ENCODE assay signal across 17 cellular contexts in the genomic region with DNA sequence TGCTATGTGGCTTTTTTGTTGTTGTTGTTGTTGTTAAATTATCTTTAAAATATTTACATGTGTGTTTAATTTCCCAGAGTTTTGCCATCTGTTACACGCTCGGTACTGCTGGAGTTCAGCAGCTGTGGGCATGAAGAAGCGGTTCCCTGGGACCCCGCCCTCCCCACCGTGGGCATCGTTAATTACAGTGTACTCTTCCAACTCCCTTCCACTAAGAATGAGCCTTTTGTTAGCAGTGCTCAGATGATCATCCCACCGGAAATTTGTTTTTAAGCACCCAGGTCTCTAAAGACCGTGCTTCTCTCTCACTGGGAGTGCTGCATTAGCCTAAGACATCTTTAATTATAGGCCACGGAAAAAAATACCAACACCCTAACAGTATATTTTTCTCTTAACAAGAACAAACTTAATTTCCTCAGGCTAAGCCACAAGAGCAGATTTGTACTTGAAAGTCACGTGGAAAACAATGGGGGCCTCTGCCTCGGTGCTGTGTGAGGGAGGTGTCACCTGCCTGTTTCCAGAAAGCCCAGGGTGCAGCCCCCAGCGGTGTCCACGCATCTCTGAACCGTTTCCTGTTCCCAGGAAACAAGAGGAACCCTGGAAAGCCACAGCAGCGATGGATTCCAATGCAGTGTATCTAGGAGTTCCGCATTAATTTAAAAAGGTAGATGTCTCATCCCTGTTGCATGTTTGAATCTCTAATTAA.
DNase-seq lines count a peak whose midpoint lies in the region; ATAC-seq and TF ChIP-seq lines count a peak whose summit lies in the region.
"Had no signal": no experiment of that assay in that cellular context is flagged by ENCODE, and none has a peak within 500 bp of the region (broad histone marks: within the 10 kb centered on the region; RNA-seq: fewer than 3 reads in every experiment).

No MANE protein-coding gene starts in this region.

- H2BK12ac ChIP-seq in H9 (ENCODE audit: insufficient read length, low read depth, low read length): no peak overlapping the region

- no peak overlapping the region for H2BK5ac ChIP-seq in H9 (ENCODE audit: insufficient read length, low read length)

- H3K4ac ChIP-seq in H9 (ENCODE audit: low read depth, low read length): no peak overlapping the region

- no peak overlapping the region for H2BK20ac ChIP-seq in H9 (ENCODE audit: low read depth, low read length, poor library complexity, severe bottlenecking)

- H3K27ac Mint-ChIP-seq in H9: peak overlapping the region in 1 of 3 experiments; percentile 36; a peak in 2 of 7 replicates
- no peak overlapping the region for H3K27ac Mint-ChIP-seq in osteocyte (ENCODE audit: unreplicated experiment)
- no peak overlapping the region for H3K27ac Mint-ChIP-seq in activated CD8-positive, alpha-beta T cell treated with anti-CD3 and anti-CD28 coated beads, Interleukin-2, amount 10 ng/mL, durations not matched to agents 7 days and 5 days
- H3K27ac Mint-ChIP-seq: activated naive CD8-positive, alpha-beta T cell; activated T-cell treated with anti-CD3 and anti-CD28 coated beads, Interleukin-2, amount 50 U/mL, for 72 hours had no signal

- no peak overlapping the region for H4K5ac ChIP-seq in H9 (ENCODE audit: insufficient read length, low read depth, low read length)

- no peak overlapping the region for H4K8ac ChIP-seq in H9 (replicated peaks; ENCODE audit: insufficient read length, low read depth, low read length)

- ATAC-seq in activated CD8-positive, alpha-beta T cell treated with anti-CD3 and anti-CD28 coated beads, Interleukin-2, amount 10 ng/mL, durations not matched to agents 7 days and 5 days: no peak
- ATAC-seq: activated T-cell treated with anti-CD3 and anti-CD28 coated beads, Interleukin-2, amount 50 U/mL, for 72 hours; body of pancreas; pancreas had no signal

- H3K9ac ChIP-seq in H9 (ENCODE audit: extremely low read depth, insufficient read length, low read length): no peak overlapping the region

- H2AK5ac ChIP-seq in H9 (ENCODE audit: insufficient read length, low read length): no peak overlapping the region

- H3K27me3 ChIP-seq in H9 (ENCODE audit: insufficient read depth, low read length) (no peaks in the 10 kb centered on the region), SJCRH30 (peaks cover 8% of the 10 kb centered on the region; the same call in 1 of the 2 replicates)
- H3K27me3 ChIP-seq: pancreas had no signal

- peaks cover 2% of the 10 kb centered on the region for H3K23me2 ChIP-seq in H9 (ENCODE audit: insufficient read length, low read depth, low read length, poor library complexity, severe bottlenecking)

- H3K4me2 ChIP-seq in H9 (ENCODE audit: insufficient read depth, insufficient read length, low read length): no peak overlapping the region

- H4K20me1 ChIP-seq in H9 (ENCODE audit: control insufficient read depth, insufficient read depth, insufficient read length): no peaks in the 10 kb centered on the region

- H3K4me1 ChIP-seq in H9 (ENCODE audit: insufficient read depth, low read length) (no peaks in the 10 kb centered on the region), SJCRH30 (peaks cover 3% of the 10 kb centered on the region; the same call in 1 of the 2 replicates)

- no peak overlapping the region for H3T11ph ChIP-seq in H9 (ENCODE audit: low read length)

- no peak overlapping the region for H2BK120ac ChIP-seq in H9 (ENCODE audit: low read depth, low read length, poor library complexity, severe bottlenecking)

- H3K27me3 Mint-ChIP-seq in H9 (ENCODE audit: low read depth) (peaks cover 13% of the 10 kb centered on the region), osteocyte (ENCODE audit: unreplicated experiment) (peaks cover 23% of the 10 kb centered on the region)
- H3K27me3 Mint-ChIP-seq in activated CD8-positive, alpha-beta T cell treated with anti-CD3 and anti-CD28 coated beads, Interleukin-2, amount 10 ng/mL, durations not matched to agents 7 days and 5 days (ENCODE audit: low read depth): no peaks in the 10 kb centered on the region
- H3K27me3 Mint-ChIP-seq: activated naive CD8-positive, alpha-beta T cell had no signal

- H3K4me1 Mint-ChIP-seq in H9: peaks cover 10 to 15% of the 10 kb centered on the region in 2 experiments
- peaks cover 2% of the 10 kb centered on the region for H3K4me1 Mint-ChIP-seq in osteocyte (ENCODE audit: unreplicated experiment)
- H3K4me1 Mint-ChIP-seq in activated CD8-positive, alpha-beta T cell treated with anti-CD3 and anti-CD28 coated beads, Interleukin-2, amount 10 ng/mL, durations not matched to agents 7 days and 5 days (ENCODE audit: low read depth): no peaks in the 10 kb centered on the region

- no peaks in the 10 kb centered on the region for H3K79me2 ChIP-seq in H9 (ENCODE audit: insufficient read depth, low read length)

- CTCF ChIA-PET in activated CD8-positive, alpha-beta T cell treated with anti-CD3 and anti-CD28 coated beads, Interleukin-2, amount 10 ng/mL, durations not matched to agents 7 days and 5 days (lab: Charles Lee): no interaction called here

- no peak overlapping the region for H2BK15ac ChIP-seq in H9 (ENCODE audit: low read depth, low read length)

- H3K27ac ChIP-seq in H9 (ENCODE audit: insufficient read length, low read depth, low read length) (no peak overlapping the region), SJCRH30 (no peak overlapping the region)
- H3K27ac ChIP-seq: body of pancreas, dorsolateral prefrontal cortex, pancreas, skin epidermis had no signal

- H3K14ac ChIP-seq in H9 (ENCODE audit: insufficient read depth, low read length): no peak overlapping the region

- H3K79me1 ChIP-seq in H9 (ENCODE audit: insufficient read depth, low read depth, low read length, poor library complexity, severe bottlenecking): no peaks in the 10 kb centered on the region

- peaks cover 0 to 4% of the 10 kb centered on the region in 2 experiments; a peak in 3 of 5 replicates for H3K9me3 Mint-ChIP-seq in H9
- H3K9me3 Mint-ChIP-seq in osteocyte (ENCODE audit: unreplicated experiment): no peaks in the 10 kb centered on the region
- no peaks in the 10 kb centered on the region for H3K9me3 Mint-ChIP-seq in activated CD8-positive, alpha-beta T cell treated with anti-CD3 and anti-CD28 coated beads, Interleukin-2, amount 10 ng/mL, durations not matched to agents 7 days and 5 days (ENCODE audit: insufficient read depth)
- H3K9me3 Mint-ChIP-seq: activated T-cell treated with anti-CD3 and anti-CD28 coated beads, Interleukin-2, amount 50 U/mL, for 72 hours had no signal

- POLR2A ChIA-PET in activated CD8-positive, alpha-beta T cell treated with anti-CD3 and anti-CD28 coated beads, Interleukin-2, amount 10 ng/mL, durations not matched to agents 7 days and 5 days (lab: Charles Lee): no interaction called here

- DNase-seq in H9 (peak; percentile 12), NCI-H1436 treated with DMSO at 0.1 percent for 48 hours (lab: John Stamatoyannopoulos, UW) (peak; percentile 55), SJCRH30 (peak; percentile 22 to 68), osteocyte (ENCODE audit: extremely low spot score, unreplicated experiment) (peak; percentile 49), germinal center (ENCODE audit: low spot score) (no peak), NCI-H446 (lab: John Stamatoyannopoulos, UW) (no peak)
- no peak for DNase-seq in activated CD8-positive, alpha-beta T cell treated with anti-CD3 and anti-CD28 coated beads, Interleukin-2, amount 10 ng/mL, durations not matched to agents 7 days and 5 days
- DNase-seq: activated CD4-positive, alpha-beta T cell treated with anti-CD3 and anti-CD28 coated beads, Interleukin-2, amount 50 U/mL, for 48 hours; activated T-cell treated with anti-CD3 and anti-CD28 coated beads, Interleukin-2, amount 50 U/mL, for 72 hours; body of pancreas; DMS79 treated with DMSO at 0.1 percent for 48 hours; MM.1S; pancreas; stimulated activated CD4-positive, alpha-beta T cell treated with anti-CD3 and anti-CD28 coated beads, Interleukin-4, amount 100 ng/mL, for 4 hours had no signal

- no peak overlapping the region for H3K23ac ChIP-seq in H9 (ENCODE audit: insufficient read length, low read depth, low read length)

- no peak overlapping the region for H4K91ac ChIP-seq in H9 (ENCODE audit: insufficient read length, low read depth, low read length)

- no peaks in the 10 kb centered on the region for H3K36me3 ChIP-seq in SJCRH30
- H3K36me3 ChIP-seq: pancreas had no signal

- H3K4me3 Mint-ChIP-seq in H9 (no peak overlapping the region), osteocyte (ENCODE audit: unreplicated experiment) (no peak overlapping the region)
- no peak overlapping the region for H3K4me3 Mint-ChIP-seq in activated CD8-positive, alpha-beta T cell treated with anti-CD3 and anti-CD28 coated beads, Interleukin-2, amount 10 ng/mL, durations not matched to agents 7 days and 5 days
- H3K4me3 Mint-ChIP-seq: activated naive CD8-positive, alpha-beta T cell; activated T-cell treated with anti-CD3 and anti-CD28 coated beads, Interleukin-2, amount 50 U/mL, for 72 hours had no signal

- H3K9me3 ChIP-seq in H9 (ENCODE audit: control insufficient read depth, low read depth, low read length) (no peaks in the 10 kb centered on the region), SJCRH30 (replicated peaks) (no peaks in the 10 kb centered on the region)
- H3K9me3 ChIP-seq: body of pancreas, pancreas had no signal

- H3K18ac ChIP-seq in H9 (ENCODE audit: insufficient read length, low read depth, low read length): no peak overlapping the region

- TF ChIP-seq CTCF in H9 (conservative IDR thresholded peaks at IDR 0.05) (no peak), osteocyte (IDR thresholded peaks at IDR 0.05) (no peak)

- no peak overlapping the region for H3K4me3 ChIP-seq in SJCRH30
- H3K4me3 ChIP-seq: body of pancreas, dorsolateral prefrontal cortex, pancreas, skin epidermis had no signal

- WGBS in H9 (ENCODE audit: extremely low coverage, insufficient read length, low lambda C conversion rate): no CpG with 5 or more reads among the region's 16 CpGs

- H3K56ac ChIP-seq in H9 (ENCODE audit: insufficient read length, low read depth, low read length): no peak overlapping the region

- H3K36me3 Mint-ChIP-seq in H9 (ENCODE audit: insufficient read depth in 1 of 3, low read depth in 3 of 3) (peaks cover 0 to 1% (median 0%) of the 10 kb centered on the region in 3 experiments; a peak in 3 of 7 replicates), osteocyte (ENCODE audit: unreplicated experiment) (no peaks in the 10 kb centered on the region)
- no peaks in the 10 kb centered on the region for H3K36me3 Mint-ChIP-seq in activated CD8-positive, alpha-beta T cell treated with anti-CD3 and anti-CD28 coated beads, Interleukin-2, amount 10 ng/mL, durations not matched to agents 7 days and 5 days (ENCODE audit: low read depth)
- H3K36me3 Mint-ChIP-seq: activated naive CD8-positive, alpha-beta T cell had no signal

- H2AFZ ChIP-seq in H9 (ENCODE audit: low read length): no peak overlapping the region

Comparison
In these comparisons a context has a peak if more than half of its experiments do, and no peak if none do; other contexts are left out.
1. DNase-seq: peak in H9 (single experiment), NCI-H1436 treated with DMSO at 0.1 percent for 48 hours (single experiment), SJCRH30 (2 of 2) and osteocyte (single experiment); none in activated CD8-positive, alpha-beta T cell treated with anti-CD3 and anti-CD28 coated beads, Interleukin-2, amount 10 ng/mL, durations not matched to agents 7 days and 5 days (single experiment), germinal center (single experiment) and NCI-H446 (0 of 2).